In genomic region chr7:104816537-104816936, GRCh38 we compare ENCODE assay signal across 25 cellular contexts.
"Had no signal": no experiment of that assay in that cellular context is flagged by ENCODE, and none has a peak within 500 bp of the region (broad histone marks: within the 10 kb centered on the region; RNA-seq: fewer than 3 reads in every experiment).

No MANE protein-coding gene starts in this region.

- H3K4me1 ChIP-seq: esophagus muscularis mucosa, foreskin keratinocyte, gastrocnemius medialis, heart left ventricle had no signal

- H3K9me3 ChIP-seq: esophagus muscularis mucosa, gastrocnemius medialis, heart left ventricle had no signal

- H3K4me3 ChIP-seq: coronary artery, esophagus muscularis mucosa, gastrocnemius medialis, heart left ventricle had no signal

- H3K27me3 ChIP-seq: brain microvascular endothelial cell, foreskin keratinocyte, gastrocnemius medialis had no signal

- H3K36me3 ChIP-seq: brain microvascular endothelial cell, esophagus muscularis mucosa, gastrocnemius medialis, heart left ventricle had no signal

- H3K27ac ChIP-seq: brain microvascular endothelial cell, coronary artery, esophagus muscularis mucosa, foreskin keratinocyte, gastrocnemius medialis, heart left ventricle had no signal

- DNase-seq: activated CD4-positive, alpha-beta memory T cell treated with anti-CD3 and anti-CD28 coated beads for 36 hours; activated CD4-positive, alpha-beta T cell treated with anti-CD3 and anti-CD28 coated beads for 36 hours; activated CD4-positive, alpha-beta T cell treated with anti-CD3 and anti-CD28 coated beads, Interleukin-2, amount 10 ng/mL, durations not matched to agents 24 days and 14 days; activated CD4-positive, CD25-positive, alpha-beta regulatory T cell; activated CD4-positive, CD25-positive, alpha-beta regulatory T cell treated with anti-CD3 and anti-CD28 coated beads, Interleukin-2, amount 50 U/mL, for 72 hours; activated CD8-positive, alpha-beta memory T cell treated with anti-CD3 and anti-CD28 coated beads, Interleukin-2, amount 10 ng/mL, durations not matched to agents 7 days and 5 days; activated CD8-positive, alpha-beta memory T cell treated with anti-CD3 and anti-CD28 coated beads, Interleukin-2, amount 50 U/mL, for 4 hours; activated CD8-positive, alpha-beta T cell treated with anti-CD3 and anti-CD28 coated beads, Interleukin-2, amount 10 ng/mL, durations not matched to agents 7 days and 5 days; activated effector memory CD4-positive, alpha-beta T cell treated with anti-CD3 and anti-CD28 coated beads, Interleukin-2, amount 50 U/mL, for 16 hours; activated naive CD4-positive, alpha-beta T cell treated with anti-CD3 and anti-CD28 coated beads for 36 hours; activated naive CD8-positive, alpha-beta T cell treated with anti-CD3 and anti-CD28 coated beads, Interleukin-2, amount 10 ng/mL, durations not matched to agents 7 days and 5 days; activated T-cell treated with anti-CD3 and anti-CD28 coated beads, Interleukin-2, amount 50 U/mL, for 1 hour; activated T-cell treated with anti-CD3 and anti-CD28 coated beads, Interleukin-2, amount 50 U/mL, for 48 hours; brain microvascular endothelial cell; dermis blood vessel endothelial cell; effector CD4-positive, alpha-beta T cell; effector memory CD8-positive, alpha-beta T cell; erythroblast; foreskin keratinocyte; gastrocnemius medialis; glutamatergic neuron; heart left ventricle; T-helper 2 cell had no signal

- ATAC-seq: activated CD4-positive, alpha-beta T cell treated with anti-CD3 and anti-CD28 coated beads for 36 hours; activated CD8-positive, alpha-beta memory T cell treated with anti-CD3 and anti-CD28 coated beads, Interleukin-2, amount 10 ng/mL, durations not matched to agents 7 days and 5 days; activated CD8-positive, alpha-beta T cell treated with anti-CD3 and anti-CD28 coated beads, Interleukin-2, amount 10 ng/mL, durations not matched to agents 7 days and 5 days; effector memory CD8-positive, alpha-beta T cell; foreskin keratinocyte; gastrocnemius medialis; heart left ventricle had no signal
